ENCODE assay signal across 16 cellular contexts in genomic region chr9:110835859-110836271, GRCh38.
DNase-seq lines count a peak whose midpoint lies in the region; FAIRE-seq and TF ChIP-seq lines count a peak whose summit lies in the region.
"Had no signal": no experiment of that assay in that cellular context is flagged by ENCODE, and none has a peak within 500 bp of the region (broad histone marks: within the 10 kb centered on the region; RNA-seq: fewer than 3 reads in every experiment).

No MANE protein-coding gene starts in this region.

- no peaks in the 10 kb centered on the region for H3K36me3 Mint-ChIP-seq in MCF 10A (ENCODE audit: insufficient read depth, unreplicated experiment)
- H3K36me3 Mint-ChIP-seq: CD4-positive, CD25-positive, alpha-beta regulatory T cell had no signal

- no peak overlapping the region for H3K9ac ChIP-seq in SK-N-MC (ENCODE audit: insufficient read length)

- no peak for FAIRE-seq in urothelium cell line (lab: Jason Lieb, UNC)
- FAIRE-seq: H1 had no signal

- BruUV-seq in MCF 10A (replicated peaks; lab: Mats Ljungman, UMichigan) = no TSS peak

- H3K4me3 Mint-ChIP-seq in MCF 10A (ENCODE audit: unreplicated experiment) = no peak overlapping the region
- H3K4me3 Mint-ChIP-seq: CD4-positive, CD25-positive, alpha-beta regulatory T cell; IgD-negative memory B cell; nephron had no signal

- H3K4me1 Mint-ChIP-seq in MCF 10A (ENCODE audit: insufficient read depth, unreplicated experiment) = peaks cover 16% of the 10 kb centered on the region
- H3K4me1 Mint-ChIP-seq: CD4-positive, CD25-positive, alpha-beta regulatory T cell; IgD-negative memory B cell had no signal

- POLR2A ChIA-PET in MCF 10A (lab: Yijun Ruan, JAX) = no interaction called here

- no peak overlapping the region for H3K27ac Mint-ChIP-seq in MCF 10A (ENCODE audit: low read depth, unreplicated experiment)
- H3K27ac Mint-ChIP-seq: CD4-positive, CD25-positive, alpha-beta regulatory T cell; IgD-negative memory B cell had no signal

- peaks cover 15% of the 10 kb centered on the region for H3K9me3 Mint-ChIP-seq in MCF 10A (ENCODE audit: unreplicated experiment)
- H3K9me3 Mint-ChIP-seq: nephron had no signal

- intact Hi-C loops in MCF 10A (cut with micrococcal nuclease) = loop anchor here (10.0 kb wide), 1 partner anchor 181 kb away; no protein-coding TSS in a partner anchor

- H3K27ac ChIP-seq in SK-N-MC = peak overlapping the region; percentile 87

- CTCF ChIA-PET in MCF 10A (lab: Yijun Ruan, JAX) = interaction anchor here (0.7 kb wide), 1 partner anchor 51 kb away, joined by 3 read pairs; no protein-coding TSS in a partner anchor

- no peaks in the 10 kb centered on the region for H3K27me3 Mint-ChIP-seq in MCF 10A (ENCODE audit: insufficient read depth, unreplicated experiment)
- H3K27me3 Mint-ChIP-seq: CD4-positive, CD25-positive, alpha-beta regulatory T cell; IgD-negative memory B cell had no signal

- DNase-seq in GM04504 (ENCODE audit: low read depth) = peak; percentile 46
- no peak for DNase-seq in SK-N-MC (ENCODE audit: low read depth, low spot score)
- peak; percentile 23 for DNase-seq in glomerular visceral epithelial cell (ENCODE audit: extremely low spot score)
- peak; percentile 16 for DNase-seq in urothelium cell line (ENCODE audit: low spot score)
- DNase-seq in mucosa of gallbladder (ENCODE audit: low spot score) = no peak
- no peak for DNase-seq in nucleus accumbens (lab: John Stamatoyannopoulos, UW)
- DNase-seq in MCF 10A (ENCODE audit: unreplicated experiment) = no peak
- DNase-seq: activated CD4-positive, alpha-beta T cell treated with anti-CD3 and anti-CD28 coated beads for 1 hour; CD4-positive, CD25-positive, alpha-beta regulatory T cell; DMS79; effector CD8-positive, alpha-beta T cell; NCI-H82; retina had no signal

- TF ChIP-seq CTCF in MCF 10A (IDR thresholded peaks at IDR 0.05; ENCODE audit: unreplicated experiment) = no peak

- H3K4me3 ChIP-seq in SK-N-MC = peak overlapping the region; percentile 37

- H3K36me3 ChIP-seq in SK-N-MC (ENCODE audit: insufficient read depth, low read length) = no peaks in the 10 kb centered on the region

- H3K9me3 ChIP-seq in SK-N-MC (ENCODE audit: low read depth, low read length) = no peaks in the 10 kb centered on the region

Comparison
In these comparisons a context has a peak if more than half of its experiments do, and no peak if none do; other contexts are left out.
1. DNase-seq: peak in GM04504 (single experiment), glomerular visceral epithelial cell (single experiment) and urothelium cell line (single experiment); none in SK-N-MC (single experiment), mucosa of gallbladder (single experiment), nucleus accumbens (0 of 56) and MCF 10A (single experiment).